1 cellular context compared by ENCODE assay signal in genomic region chr15:56244237-56244810, GRCh38.
TF ChIP-seq lines count a peak whose summit lies in the region.

No MANE protein-coding gene starts in this region.

TF ChIP-seq in A549, 52 proteins besides CTCF, POLR2A, EP300 and RAD21 (continued from another document):
- no peak for TF ChIP-seq BCL3 (IDR thresholded peaks at IDR 0.05)
- TF ChIP-seq ZNF302 (CRISPR knock-in tag; IDR thresholded peaks at IDR 0.05), result no peak
- TF ChIP-seq RCOR1 (IDR thresholded peaks at IDR 0.05; ENCODE audit: low read depth, low read length), result no peak
- TF ChIP-seq REST (IDR thresholded peaks at IDR 0.05), result no peak
- no peak for TF ChIP-seq NR3C1 (IDR thresholded peaks at IDR 0.05)
- TF ChIP-seq ZC3H11A (IDR thresholded peaks at IDR 0.05), result no peak
- TF ChIP-seq KDM1A (IDR thresholded peaks at IDR 0.05; ENCODE audit: low read depth), result no peak
- no peak for TF ChIP-seq HMGXB4 (CRISPR knock-in tag; IDR thresholded peaks at IDR 0.05; ENCODE audit: borderline replicate concordance)
- no peak for TF ChIP-seq CBX8 (IDR thresholded peaks at IDR 0.05)
- no peak for TF ChIP-seq ZSCAN20 (CRISPR knock-in tag; IDR thresholded peaks at IDR 0.05)
- no peak for TF ChIP-seq SREBF2 (IDR thresholded peaks at IDR 0.05)
- TF ChIP-seq MYC (IDR thresholded peaks at IDR 0.05; ENCODE audit: borderline replicate concordance, low read length), result no peak
- peak; percentile 63; the same call in 1 of the 2 replicates for TF ChIP-seq E2F6 (IDR thresholded peaks at IDR 0.05; ENCODE audit: borderline replicate concordance, low read depth)
- TF ChIP-seq JUN (IDR thresholded peaks at IDR 0.05), result 0 out of 5 replicates have a peak, but pooled peaks of 1 of the 2 experiments have one; percentile 2
- no peak for TF ChIP-seq CBX2 (IDR thresholded peaks at IDR 0.05; ENCODE audit: borderline replicate concordance, low read depth)
- peak; percentile 33; the same call in 1 of the 2 replicates for TF ChIP-seq MAX (IDR thresholded peaks at IDR 0.05)
- TF ChIP-seq HOXA7 (CRISPR knock-in tag; IDR thresholded peaks at IDR 0.05), result 0 out of 2 replicates have a peak, but pooled peaks have one; percentile 62
- no peak for TF ChIP-seq TP53 (CRISPR knock-in tag; IDR thresholded peaks at IDR 0.05)
- no peak for TF ChIP-seq CEBPB (IDR thresholded peaks at IDR 0.05)
- TF ChIP-seq NPAS2 (CRISPR knock-in tag; IDR thresholded peaks at IDR 0.05; ENCODE audit: borderline replicate concordance), result no peak
- no peak for TF ChIP-seq ATOH8 (CRISPR knock-in tag; IDR thresholded peaks at IDR 0.05; ENCODE audit: low read depth)
- TF ChIP-seq PBX3 (IDR thresholded peaks at IDR 0.05), result no peak
